ENCODE assay signal across 9 cellular contexts in genomic region chr2:48248251-48248933, GRCh38.
DNase-seq lines count a peak whose midpoint lies in the region; ATAC-seq and TF ChIP-seq lines count a peak whose summit lies in the region.
"Had no signal": no experiment of that assay in that cellular context is flagged by ENCODE, and none has a peak within 500 bp of the region (broad histone marks: within the 10 kb centered on the region; RNA-seq: fewer than 3 reads in every experiment).

No MANE protein-coding gene starts in this region.

- no peak overlapping the region for H3K4me3 ChIP-seq in epithelial cell of proximal tubule (ENCODE audit: low read depth, low read length)

- intact Hi-C loops in activated CD8-positive, alpha-beta T cell treated with anti-CD3 and anti-CD28 coated beads for 36 hours (cut with micrococcal nuclease): no loop called here

- CTCF ChIA-PET in activated CD8-positive, alpha-beta T cell treated with anti-CD3 and anti-CD28 coated beads for 36 hours (lab: Charles Lee): interaction anchor here (1.0 to 2.1 kb wide), 3 partner anchors 33 to 167 kb away, joined by 3 to 5 read pairs (median 3); no protein-coding TSS in a partner anchor
- CTCF ChIA-PET in activated CD8-positive, alpha-beta T cell treated with anti-CD3 and anti-CD28 coated beads, Interleukin-2, amount 10 ng/mL, durations not matched to agents 7 days and 5 days (lab: Charles Lee): interaction anchor here (0.9 kb wide), 1 partner anchor 21 kb away, joined by 4 read pairs; no protein-coding TSS in a partner anchor

- peak; percentile 24 for DNase-seq in activated CD8-positive, alpha-beta T cell treated with anti-CD3 and anti-CD28 coated beads for 36 hours
- DNase-seq in activated CD8-positive, alpha-beta T cell treated with anti-CD3 and anti-CD28 coated beads, Interleukin-2, amount 10 ng/mL, durations not matched to agents 7 days and 5 days: no peak
- peak; percentile 82 for DNase-seq in NCI-H2227 treated with DMSO at 0.1 percent for 48 hours (lab: John Stamatoyannopoulos, UW)
- DNase-seq in epithelial cell of proximal tubule (ENCODE audit: low read depth): peak; percentile 71
- DNase-seq in progenitor cell of endocrine pancreas (ENCODE audit: low spot score, unreplicated experiment): no peak
- DNase-seq in DMS153 (lab: John Stamatoyannopoulos, UW): no peak
- DNase-seq in NCI-H146 treated with DMSO at 0.1 percent for 48 hours (lab: John Stamatoyannopoulos, UW; ENCODE audit: unreplicated experiment): no peak
- DNase-seq: DND-41 had no signal

- TF ChIP-seq CTCF in activated CD8-positive, alpha-beta T cell treated with anti-CD3 and anti-CD28 coated beads for 36 hours (IDR thresholded peaks at IDR 0.05): no peak
- no peak for TF ChIP-seq CTCF in epithelial cell of proximal tubule (conservative IDR thresholded peaks at IDR 0.05; ENCODE audit: low read depth, low read length)
- no peak for TF ChIP-seq CTCF in progenitor cell of endocrine pancreas (IDR thresholded peaks at IDR 0.05; ENCODE audit: unreplicated experiment)

- peak; percentile 74 for ATAC-seq in activated CD8-positive, alpha-beta T cell treated with anti-CD3 and anti-CD28 coated beads for 36 hours
- no peak for ATAC-seq in activated CD8-positive, alpha-beta T cell treated with anti-CD3 and anti-CD28 coated beads, Interleukin-2, amount 10 ng/mL, durations not matched to agents 7 days and 5 days
- peak; percentile 82 for ATAC-seq in HG02763 (IDR thresholded peaks at IDR 0.05; ENCODE audit: unreplicated experiment)

- H3K27me3 Mint-ChIP-seq in activated CD8-positive, alpha-beta T cell treated with anti-CD3 and anti-CD28 coated beads for 36 hours: no peaks in the 10 kb centered on the region
- no peaks in the 10 kb centered on the region for H3K27me3 Mint-ChIP-seq in activated CD8-positive, alpha-beta T cell treated with anti-CD3 and anti-CD28 coated beads, Interleukin-2, amount 10 ng/mL, durations not matched to agents 7 days and 5 days (ENCODE audit: low read depth)
- H3K27me3 Mint-ChIP-seq in progenitor cell of endocrine pancreas: no peaks in the 10 kb centered on the region

- H3K4me1 Mint-ChIP-seq in activated CD8-positive, alpha-beta T cell treated with anti-CD3 and anti-CD28 coated beads for 36 hours (ENCODE audit: low read depth): peaks cover 17% of the 10 kb centered on the region
- peaks cover 9% of the 10 kb centered on the region for H3K4me1 Mint-ChIP-seq in activated CD8-positive, alpha-beta T cell treated with anti-CD3 and anti-CD28 coated beads, Interleukin-2, amount 10 ng/mL, durations not matched to agents 7 days and 5 days (ENCODE audit: low read depth)
- H3K4me1 Mint-ChIP-seq in progenitor cell of endocrine pancreas (ENCODE audit: low read depth): no peaks in the 10 kb centered on the region

- POLR2A ChIA-PET in activated CD8-positive, alpha-beta T cell treated with anti-CD3 and anti-CD28 coated beads for 36 hours (lab: Charles Lee): interaction anchor here (1.0 kb wide), 1 partner anchor 154 kb away, joined by 3 read pairs; no protein-coding TSS in a partner anchor
- POLR2A ChIA-PET in activated CD8-positive, alpha-beta T cell treated with anti-CD3 and anti-CD28 coated beads, Interleukin-2, amount 10 ng/mL, durations not matched to agents 7 days and 5 days (lab: Charles Lee): no interaction called here

- H3K36me3 Mint-ChIP-seq in activated CD8-positive, alpha-beta T cell treated with anti-CD3 and anti-CD28 coated beads for 36 hours (ENCODE audit: low read depth): no peaks in the 10 kb centered on the region
- no peaks in the 10 kb centered on the region for H3K36me3 Mint-ChIP-seq in activated CD8-positive, alpha-beta T cell treated with anti-CD3 and anti-CD28 coated beads, Interleukin-2, amount 10 ng/mL, durations not matched to agents 7 days and 5 days (ENCODE audit: low read depth)
- no peaks in the 10 kb centered on the region for H3K36me3 Mint-ChIP-seq in progenitor cell of endocrine pancreas (ENCODE audit: insufficient read depth)

- H3K4me3 Mint-ChIP-seq in activated CD8-positive, alpha-beta T cell treated with anti-CD3 and anti-CD28 coated beads for 36 hours: no peak overlapping the region
- H3K4me3 Mint-ChIP-seq in activated CD8-positive, alpha-beta T cell treated with anti-CD3 and anti-CD28 coated beads, Interleukin-2, amount 10 ng/mL, durations not matched to agents 7 days and 5 days: no peak overlapping the region
- H3K4me3 Mint-ChIP-seq in progenitor cell of endocrine pancreas (ENCODE audit: low read depth): no peak overlapping the region

- H3K27ac Mint-ChIP-seq in activated CD8-positive, alpha-beta T cell treated with anti-CD3 and anti-CD28 coated beads for 36 hours: no peak overlapping the region
- H3K27ac Mint-ChIP-seq in activated CD8-positive, alpha-beta T cell treated with anti-CD3 and anti-CD28 coated beads, Interleukin-2, amount 10 ng/mL, durations not matched to agents 7 days and 5 days: no peak overlapping the region
- H3K27ac Mint-ChIP-seq in progenitor cell of endocrine pancreas: peak overlapping the region; percentile 66

- H3K9me3 Mint-ChIP-seq in activated CD8-positive, alpha-beta T cell treated with anti-CD3 and anti-CD28 coated beads for 36 hours: no peaks in the 10 kb centered on the region
- H3K9me3 Mint-ChIP-seq in activated CD8-positive, alpha-beta T cell treated with anti-CD3 and anti-CD28 coated beads, Interleukin-2, amount 10 ng/mL, durations not matched to agents 7 days and 5 days (ENCODE audit: insufficient read depth): no peaks in the 10 kb centered on the region
- no peaks in the 10 kb centered on the region for H3K9me3 Mint-ChIP-seq in progenitor cell of endocrine pancreas (ENCODE audit: low read depth)

Comparison
In these comparisons a context has a peak if more than half of its experiments do, and no peak if none do; other contexts are left out.
1. DNase-seq: peak in activated CD8-positive, alpha-beta T cell treated with anti-CD3 and anti-CD28 coated beads for 36 hours (single experiment), NCI-H2227 treated with DMSO at 0.1 percent for 48 hours (single experiment) and epithelial cell of proximal tubule (single experiment); none in activated CD8-positive, alpha-beta T cell treated with anti-CD3 and anti-CD28 coated beads, Interleukin-2, amount 10 ng/mL, durations not matched to agents 7 days and 5 days (single experiment), progenitor cell of endocrine pancreas (single experiment), DMS153 (single experiment) and NCI-H146 treated with DMSO at 0.1 percent for 48 hours (single experiment).